Comparison of ENCODE assay signal across 9 cellular contexts in genomic region chr13:98504371-98504963, GRCh38.
DNase-seq lines count a peak whose midpoint lies in the region; ATAC-seq, FAIRE-seq and TF ChIP-seq lines count a peak whose summit lies in the region.
"Had no signal": no experiment of that assay in that cellular context is flagged by ENCODE, and none has a peak within 500 bp of the region (broad histone marks: within the 10 kb centered on the region; RNA-seq: fewer than 3 reads in every experiment).

No MANE protein-coding gene starts in this region.

- TF ChIP-seq CTCF in right atrium auricular region (IDR thresholded peaks at IDR 0.05) (no peak), K562 (IDR thresholded peaks at IDR 0.05 in 2 of 3, conservative IDR thresholded peaks at IDR 0.05 in 1 of 3; ENCODE audit: insufficient read depth in 2 of 3, low read depth in 1 of 3, low read length in 3 of 3) (no peak), vagina (IDR thresholded peaks at IDR 0.05) (no peak)

- TF ChIP-seq RAD21 in K562 (CRISPR knock-in tag; conservative IDR thresholded peaks at IDR 0.05 in 1 of 2, IDR thresholded peaks at IDR 0.05 in 1 of 2) = no peak

- peak; percentile 58 for FAIRE-seq in K562 (lab: Jason Lieb, UNC)

- no peaks in the 10 kb centered on the region for H3K27me3 ChIP-seq in right atrium auricular region
- no peaks in the 10 kb centered on the region for H3K27me3 ChIP-seq in K562 (ENCODE audit: control insufficient read depth in 2 of 2, insufficient read depth in 2 of 2, low read length in 2 of 2)
- H3K27me3 ChIP-seq in vagina = no peaks in the 10 kb centered on the region

- ATAC-seq in HG03045 (IDR thresholded peaks at IDR 0.05; ENCODE audit: unreplicated experiment) (peak; percentile 50), K562 (peak; percentile 41; the same call in 2 of the 3 replicates), HG03280 (IDR thresholded peaks at IDR 0.05; ENCODE audit: unreplicated experiment) (no peak)

- 50% methylated on average over 12 of the region's 12 CpGs for WGBS in K562 (ENCODE audit: insufficient coverage, low coverage, missing lambda C conversion rate)

- no peak overlapping the region for H3K4me3 ChIP-seq in right atrium auricular region
- no peak overlapping the region for H3K4me3 ChIP-seq in K562
- H3K4me3 ChIP-seq in vagina = peak overlapping the region in 1 of 2 donors; percentile 11

- intact Hi-C loops in cardiac septum (cut with DNase I) = no loop called here
- intact Hi-C loops in K562 (cut with micrococcal nuclease) = no loop called here
- intact Hi-C loops in vagina (cut with DNase I) = no loop called here

- H3K4me1 ChIP-seq in right atrium auricular region = peaks cover 0 to 78% of the 10 kb centered on the region in 2 donors
- H3K4me1 ChIP-seq in K562 (replicated peaks in 1 of 2; ENCODE audit: control insufficient read depth in 2 of 2, insufficient read depth in 2 of 2, low read length in 2 of 2) = peaks cover 13 to 54% of the 10 kb centered on the region in 2 experiments
- H3K4me1 ChIP-seq in vagina = peaks cover 97% of the 10 kb centered on the region

- H3K9me3 ChIP-seq in right atrium auricular region = no peaks in the 10 kb centered on the region
- no peaks in the 10 kb centered on the region for H3K9me3 ChIP-seq in K562 (replicated peaks; ENCODE audit: control insufficient read depth, insufficient read depth, low read depth, low read length)
- no peaks in the 10 kb centered on the region for H3K9me3 ChIP-seq in vagina

- peak overlapping the region; percentile 3 to 74 for H3K27ac ChIP-seq in right atrium auricular region
- no peak overlapping the region for H3K27ac ChIP-seq in K562 (ENCODE audit: extremely low read depth, low read depth, low read length)
- H3K27ac ChIP-seq in vagina = peak overlapping the region; percentile 71
- H3K27ac ChIP-seq: KMS-11 had no signal

- no peak for TF ChIP-seq EP300 in K562 (IDR thresholded peaks at IDR 0.05; ENCODE audit: low read length)

- DNase-seq in right atrium auricular region (ENCODE audit: low spot score) = no peak
- DNase-seq in cardiac septum (ENCODE audit: low spot score) = no peak
- no peak for DNase-seq in K562 (ENCODE audit: extremely low read depth in 1 of 4, low spot score in 3 of 4)
- DNase-seq in vagina (ENCODE audit: extremely low spot score in 2 of 2) = no peak
- no peak for DNase-seq in amygdala (lab: John Stamatoyannopoulos, UW)
- DNase-seq in KG1 (lab: John Stamatoyannopoulos, UW) = no peak

- no peak overlapping the region for H2AFZ ChIP-seq in K562 (ENCODE audit: low read depth, low read length)

- in situ Hi-C loops in K562 (cut with MboI) = no loop called here

- H3K79me2 ChIP-seq in K562 (ENCODE audit: control insufficient read depth, insufficient read depth, low read length) = peaks cover 78% of the 10 kb centered on the region

- H3K4me2 ChIP-seq in K562 (ENCODE audit: insufficient read depth, low read length) = peak overlapping the region; percentile 62; the same call in 1 of the 2 replicates
- H3K4me2 ChIP-seq: KMS-11 had no signal

- H3K9me1 ChIP-seq in K562 (ENCODE audit: control insufficient read depth, insufficient read depth, low read length) = peaks cover 9% of the 10 kb centered on the region

- H3K9ac ChIP-seq in K562 (ENCODE audit: insufficient read depth in 1 of 2, low read depth in 2 of 2, low read length in 2 of 2) = no peak overlapping the region
- H3K9ac ChIP-seq: KMS-11 had no signal

- POLR2A ChIA-PET in K562 (lab: Yijun Ruan, JAX) = interaction anchor here (1.0 to 1.7 kb wide), 3 partner anchors 10 to 20 kb away, joined by 3 to 7 read pairs (median 6); no protein-coding TSS in a partner anchor

- TF ChIP-seq POLR2A in K562 (conservative IDR thresholded peaks at IDR 0.05) (no peak), vagina (IDR thresholded peaks at IDR 0.05) (no peak)

- H4K20me1 ChIP-seq in K562 (replicated peaks; ENCODE audit: control insufficient read depth, insufficient read depth, low read length) = no peaks in the 10 kb centered on the region; the same call in 1 of the 2 replicates

- peaks cover 3% of the 10 kb centered on the region for H3K36me3 ChIP-seq in right atrium auricular region
- peaks cover 8% of the 10 kb centered on the region; the same call in 2 of the 3 replicates for H3K36me3 ChIP-seq in K562 (ENCODE audit: control insufficient read depth, insufficient read depth, low read length)
- H3K36me3 ChIP-seq in vagina = peaks cover 0 to 3% of the 10 kb centered on the region in 2 donors

- BruUV-seq in K562 (replicated peaks; lab: Mats Ljungman, UMichigan) = no TSS peak

- CTCF ChIA-PET in K562 (lab: Yijun Ruan, JAX; ENCODE audit: low intra/inter-chr PET ratio) = no interaction called here

TF ChIP-seq in K562, 482 proteins besides CTCF, POLR2A, EP300 and RAD21:
- TF ChIP-seq ZKSCAN1 (IDR thresholded peaks at IDR 0.05; ENCODE audit: low read depth, low read length) = peak; percentile 67; the same call in 1 of the 2 replicates
- no peak for TF ChIP-seq CREBBP (IDR thresholded peaks at IDR 0.05; ENCODE audit: low read depth, low read length)
